ENCODE assay signal across 1 cellular context in the genomic region with DNA sequence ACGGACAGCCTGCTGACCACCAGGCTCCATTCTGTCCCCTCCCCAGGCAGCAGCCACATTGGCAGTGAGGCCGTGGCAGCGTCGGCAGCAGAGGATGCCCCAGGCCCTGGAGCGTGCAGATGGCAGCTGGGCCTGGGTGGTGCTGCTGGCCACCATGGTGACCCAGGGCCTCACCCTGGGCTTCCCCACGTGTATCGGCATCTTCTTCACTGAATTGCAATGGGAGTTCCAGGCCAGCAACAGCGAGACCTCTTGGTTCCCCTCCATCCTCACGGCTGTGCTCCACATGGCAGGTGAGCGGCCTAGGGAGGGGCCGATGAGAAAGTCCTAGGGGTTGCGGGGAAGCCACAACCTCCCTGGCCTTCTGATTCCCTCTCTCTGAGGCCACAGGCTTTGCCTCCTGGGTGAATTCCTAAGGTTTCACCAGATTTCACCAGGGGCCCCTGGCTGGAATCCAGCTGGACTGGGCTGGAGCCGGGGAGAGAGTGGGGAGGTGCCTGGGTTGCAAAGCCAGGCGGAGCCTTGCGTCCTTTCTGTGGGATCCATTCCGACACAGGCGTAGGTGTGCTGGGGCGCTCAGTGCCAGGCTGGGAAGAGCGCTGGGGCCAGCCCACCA.
TF ChIP-seq lines count a peak whose summit lies in the region.

No MANE protein-coding gene starts in this region.

TF ChIP-seq in Ishikawa, 13 proteins besides CTCF, POLR2A, EP300 and RAD21 (continued from another document):
- TF ChIP-seq, protein P1, sequence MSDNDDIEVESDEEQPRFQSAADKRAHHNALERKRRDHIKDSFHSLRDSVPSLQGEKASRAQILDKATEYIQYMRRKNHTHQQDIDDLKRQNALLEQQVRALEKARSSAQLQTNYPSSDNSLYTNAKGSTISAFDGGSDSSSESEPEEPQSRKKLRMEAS (IDR thresholded peaks at IDR 0.05) = no peak
